Comparison of ENCODE assay signal across 9 cellular contexts in genomic region chr2:144703852-144704324, GRCh38.
DNase-seq lines count a peak whose midpoint lies in the region; ATAC-seq and TF ChIP-seq lines count a peak whose summit lies in the region.
"Had no signal": no experiment of that assay in that cellular context is flagged by ENCODE, and none has a peak within 500 bp of the region (broad histone marks: within the 10 kb centered on the region; RNA-seq: fewer than 3 reads in every experiment).

No MANE protein-coding gene starts in this region.

- intact Hi-C loops in CD4-positive, alpha-beta T cell (cut with DNase I, micrococcal nuclease): no loop called here

- no peaks in the 10 kb centered on the region for H3K9me3 Mint-ChIP-seq in CD4-positive, alpha-beta T cell

- H3K9me3 ChIP-seq in T-helper 17 cell (ENCODE audit: control insufficient read depth, low read length, poor library complexity, severe bottlenecking): no peaks in the 10 kb centered on the region
- no peaks in the 10 kb centered on the region for H3K9me3 ChIP-seq in CD4-positive, alpha-beta T cell (ENCODE audit: control insufficient read depth, low read length)

- H3K27ac ChIP-seq in CD4-positive, alpha-beta T cell (ENCODE audit: low read depth, low read length): no peak overlapping the region
- H3K27ac ChIP-seq: SK-N-MC had no signal

- H3K27me3 Mint-ChIP-seq in T-helper 17 cell: peaks cover 26% of the 10 kb centered on the region
- H3K27me3 Mint-ChIP-seq in CD4-positive, alpha-beta T cell: peaks cover 11% of the 10 kb centered on the region

- no peaks in the 10 kb centered on the region for H3K27me3 ChIP-seq in CD4-positive, alpha-beta T cell (ENCODE audit: control insufficient read depth, insufficient read depth, low read length)

- H3K4me3 Mint-ChIP-seq in T-helper 17 cell: no peak overlapping the region
- no peak overlapping the region for H3K4me3 Mint-ChIP-seq in CD4-positive, alpha-beta T cell

- DNase-seq in AG08395 (ENCODE audit: low spot score) (peak; percentile 63), T-helper 17 cell (no peak), islet precursor cell (peak; percentile 55), cerebellar cortex (ENCODE audit: low spot score) (no peak)
- DNase-seq in CD4-positive, alpha-beta T cell: no peak
- DNase-seq in activated CD4-positive, alpha-beta T cell treated with anti-CD3 and anti-CD28 coated beads, Interleukin-2, amount 50 U/mL, for 1 hour: no peak

- TF ChIP-seq CTCF in CD4-positive, alpha-beta T cell (IDR thresholded peaks at IDR 0.05): no peak

- ATAC-seq in HG03103 (IDR thresholded peaks at IDR 0.05; ENCODE audit: low read depth, unreplicated experiment) (peak; percentile 49), T-helper 17 cell (peak; percentile 57), GM21390 (IDR thresholded peaks at IDR 0.05; ENCODE audit: unreplicated experiment) (no peak)
- ATAC-seq in CD4-positive, alpha-beta T cell (ENCODE audit: poor library complexity): no peak

- H3K4me1 Mint-ChIP-seq in T-helper 17 cell: no peaks in the 10 kb centered on the region
- H3K4me1 Mint-ChIP-seq in CD4-positive, alpha-beta T cell (ENCODE audit: low read depth): no peaks in the 10 kb centered on the region

- no peak overlapping the region for H3K27ac Mint-ChIP-seq in T-helper 17 cell
- no peak overlapping the region for H3K27ac Mint-ChIP-seq in CD4-positive, alpha-beta T cell

- CTCF ChIA-PET in CD4-positive, alpha-beta T cell (lab: Charles Lee): no interaction called here

- POLR2A ChIA-PET in CD4-positive, alpha-beta T cell (lab: Charles Lee): no interaction called here

- peaks cover 3% of the 10 kb centered on the region for H3K36me3 Mint-ChIP-seq in T-helper 17 cell (ENCODE audit: low read depth)
- no peaks in the 10 kb centered on the region for H3K36me3 Mint-ChIP-seq in CD4-positive, alpha-beta T cell (ENCODE audit: low read depth)

Comparison
In these comparisons a context has a peak if more than half of its experiments do, and no peak if none do; other contexts are left out.
1. DNase-seq: peak in AG08395 (single experiment) and islet precursor cell (single experiment); none in T-helper 17 cell (0 of 3), cerebellar cortex (single experiment), CD4-positive, alpha-beta T cell (0 of 10) and activated CD4-positive, alpha-beta T cell treated with anti-CD3 and anti-CD28 coated beads, Interleukin-2, amount 50 U/mL, for 1 hour (single experiment).
2. ATAC-seq: peak in HG03103 (single experiment) and T-helper 17 cell (single experiment); none in CD4-positive, alpha-beta T cell (single experiment) and GM21390 (single experiment).